ENCODE assay signal across 11 cellular contexts in the genomic region with DNA sequence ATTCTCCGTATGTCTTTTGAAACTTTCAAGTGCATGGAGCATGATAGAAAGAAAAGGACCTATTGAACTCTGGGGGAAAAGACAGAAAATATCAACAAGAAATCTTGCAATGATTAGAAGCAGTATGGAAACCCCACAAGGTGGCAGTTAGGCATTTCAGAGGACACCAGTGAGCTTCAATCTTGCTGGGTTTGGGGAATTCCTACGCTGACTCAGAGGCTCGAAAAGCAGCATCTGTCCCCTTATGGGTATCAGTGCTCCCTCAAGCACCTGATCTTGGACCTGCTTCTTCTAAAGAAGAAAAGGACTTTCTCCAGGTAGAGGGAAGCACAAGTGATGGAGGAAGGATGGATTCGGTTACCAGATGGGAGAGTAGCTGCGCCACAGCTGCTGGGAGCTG. TPM values are rescaled to one million over a fixed set of nuclear protein-coding genes. Genes with fewer than 3 reads are reported as not detected.
A peak's percentile ranks its signal among the peaks of the same experiment; 100 is the strongest.
DNase-seq lines count a peak whose midpoint lies in the region; ATAC-seq and TF ChIP-seq lines count a peak whose summit lies in the region.
"Not testable (repeated sequence)": the region's sequence is repeated elsewhere in the genome, so short reads cannot be mapped to it uniquely, and the experiment has no call there.
"Had no signal": no experiment of that assay in that cellular context is flagged by ENCODE, and none has a peak within 500 bp of the region (broad histone marks: within the 10 kb centered on the region; RNA-seq: fewer than 3 reads in every experiment).

No MANE protein-coding gene starts in this region.

- ATAC-seq in activated CD4-positive, alpha-beta T cell treated with anti-CD3 and anti-CD28 coated beads for 36 hours, result not testable (repeated sequence)

- H3K79me2 ChIP-seq in KMS-11 (ENCODE audit: insufficient read depth, low read depth); mammary epithelial cell (ENCODE audit: insufficient read depth, low read length): not testable (repeated sequence)

- not testable (repeated sequence) for H3K4me1 ChIP-seq in KMS-11 (ENCODE audit: low read depth, poor library complexity, severe bottlenecking); mammary epithelial cell (ENCODE audit: insufficient read depth, low read length)

- not testable (repeated sequence) for BruUV-seq in mammary epithelial cell (replicated peaks; lab: Mats Ljungman, UMichigan)

- H2AFZ ChIP-seq in KMS-11 (ENCODE audit: low read depth); mammary epithelial cell (ENCODE audit: low read depth, low read length): not testable (repeated sequence)

- not testable (repeated sequence) for TF ChIP-seq CTCF in KMS-11 (conservative IDR thresholded peaks at IDR 0.05; ENCODE audit: low read depth, low read length); mammary epithelial cell (conservative IDR thresholded peaks at IDR 0.05 in 1 of 2, IDR thresholded peaks at IDR 0.05 in 1 of 2; ENCODE audit: extremely low read depth in 1 of 2, insufficient read depth in 1 of 2, low read depth in 1 of 2, low read length in 2 of 2); nephron progenitor cell (IDR thresholded peaks at IDR 0.05)

- H3K27ac ChIP-seq in KMS-11, result peak overlapping the region; percentile 47
- H3K27ac ChIP-seq in mammary epithelial cell (ENCODE audit: insufficient read depth, low read depth, low read length), result not testable (repeated sequence)

- POLR2A ChIA-PET in activated CD4-positive, alpha-beta T cell treated with anti-CD3 and anti-CD28 coated beads for 36 hours (lab: Charles Lee), result not testable (repeated sequence)

- not testable (repeated sequence) for H3K27me3 ChIP-seq in KMS-11 (ENCODE audit: insufficient read depth, low read depth); mammary epithelial cell (ENCODE audit: insufficient read depth, low read length)

- not testable (repeated sequence) for H3K4me2 ChIP-seq in KMS-11; mammary epithelial cell (ENCODE audit: insufficient read depth, low read depth, low read length)

- dilution Hi-C loops in mammary epithelial cell (cut with HindIII; ENCODE audit: low sequenced_read_pairs), result not testable (repeated sequence)

- H3K4me1 Mint-ChIP-seq in activated CD4-positive, alpha-beta T cell treated with anti-CD3 and anti-CD28 coated beads for 36 hours; nephron progenitor cell: not testable (repeated sequence)

- H3K9me3 Mint-ChIP-seq in activated CD4-positive, alpha-beta T cell treated with anti-CD3 and anti-CD28 coated beads for 36 hours (ENCODE audit: low read depth), result not testable (repeated sequence)
- H3K9me3 Mint-ChIP-seq in nephron progenitor cell, result peaks cover 38% of the 10 kb centered on the region

- in situ Hi-C loops in mammary epithelial cell (cut with MboI; ENCODE audit: low sequenced_read_pairs in 2 of 2), result not testable (repeated sequence)

- DNase-seq in ELF-1 (ENCODE audit: low read depth, low spot score) (peak; percentile 24), mammary epithelial cell (peak; percentile 3)
- peak; percentile 18 for DNase-seq in activated CD4-positive, alpha-beta T cell treated with anti-CD3 and anti-CD28 coated beads for 36 hours
- DNase-seq in nephron progenitor cell, result not testable (repeated sequence)

- not testable (repeated sequence) for H3K27ac Mint-ChIP-seq in activated CD4-positive, alpha-beta T cell treated with anti-CD3 and anti-CD28 coated beads for 36 hours
- peak overlapping the region; percentile 57 for H3K27ac Mint-ChIP-seq in nephron progenitor cell

- not testable (repeated sequence) for H4K20me1 ChIP-seq in KMS-11 (ENCODE audit: insufficient read depth); mammary epithelial cell (ENCODE audit: insufficient read depth, low read length)

- not testable (repeated sequence) for H3K36me3 Mint-ChIP-seq in activated CD4-positive, alpha-beta T cell treated with anti-CD3 and anti-CD28 coated beads for 36 hours (ENCODE audit: low read depth); nephron progenitor cell (ENCODE audit: low read depth)

- not testable (repeated sequence) for H3K4me3 Mint-ChIP-seq in activated CD4-positive, alpha-beta T cell treated with anti-CD3 and anti-CD28 coated beads for 36 hours; nephron progenitor cell

- not testable (repeated sequence) for H3K4me3 ChIP-seq in KMS-11 (IDR thresholded peaks at IDR 0.05; ENCODE audit: insufficient read depth, low read depth, low read length); mammary epithelial cell (replicated peaks in 1 of 3; ENCODE audit: insufficient read depth in 1 of 3, low read depth in 2 of 3, low read length in 3 of 3)

- 86% methylated on average over 5 of the region's 5 CpGs for WGBS in mammary epithelial cell (ENCODE audit: low coverage, missing lambda C conversion rate)

- intact Hi-C loops in activated CD4-positive, alpha-beta T cell treated with anti-CD3 and anti-CD28 coated beads for 36 hours (cut with DNase I, micrococcal nuclease); mammary epithelial cell (cut with micrococcal nuclease): not testable (repeated sequence)

- H3K36me3 ChIP-seq in KMS-11 (ENCODE audit: insufficient read depth); mammary epithelial cell (ENCODE audit: insufficient read depth, low read length): not testable (repeated sequence)

- CTCF ChIA-PET in activated CD4-positive, alpha-beta T cell treated with anti-CD3 and anti-CD28 coated beads for 36 hours (lab: Charles Lee); mammary epithelial cell (lab: Charles Lee; ENCODE audit: low non-redundant PET): not testable (repeated sequence)

- not testable (repeated sequence) for H3K27me3 Mint-ChIP-seq in activated CD4-positive, alpha-beta T cell treated with anti-CD3 and anti-CD28 coated beads for 36 hours; nephron progenitor cell (ENCODE audit: low read depth, poor library complexity)

- not testable (repeated sequence) for H3K9me3 ChIP-seq in mammary epithelial cell (replicated peaks; ENCODE audit: insufficient read depth, low read length)

- H3K9ac ChIP-seq in KMS-11; mammary epithelial cell (ENCODE audit: insufficient read depth, low read length): not testable (repeated sequence)

RNA-seq across cellular contexts. Expression of a gene that starts 10.8 kb away (rescaled TPM):
- total RNA-seq in activated CD4-positive, alpha-beta T cell treated with anti-CD3 and anti-CD28 coated beads for 36 hours, result not detected
- total RNA-seq in mammary epithelial cell, result not detected
- polyA plus RNA-seq in mammary epithelial cell, result not detected
- not detected for polyA minus RNA-seq in mammary epithelial cell
- total RNA-seq: A172; A673; CD4-positive, alpha-beta memory T cell; G401; HFFc6 had no signal
- polyA plus RNA-seq: BJ; CD4-positive, alpha-beta memory T cell had no signal
